Comparison of ENCODE assay signal across 8 cellular contexts in the genomic region with DNA sequence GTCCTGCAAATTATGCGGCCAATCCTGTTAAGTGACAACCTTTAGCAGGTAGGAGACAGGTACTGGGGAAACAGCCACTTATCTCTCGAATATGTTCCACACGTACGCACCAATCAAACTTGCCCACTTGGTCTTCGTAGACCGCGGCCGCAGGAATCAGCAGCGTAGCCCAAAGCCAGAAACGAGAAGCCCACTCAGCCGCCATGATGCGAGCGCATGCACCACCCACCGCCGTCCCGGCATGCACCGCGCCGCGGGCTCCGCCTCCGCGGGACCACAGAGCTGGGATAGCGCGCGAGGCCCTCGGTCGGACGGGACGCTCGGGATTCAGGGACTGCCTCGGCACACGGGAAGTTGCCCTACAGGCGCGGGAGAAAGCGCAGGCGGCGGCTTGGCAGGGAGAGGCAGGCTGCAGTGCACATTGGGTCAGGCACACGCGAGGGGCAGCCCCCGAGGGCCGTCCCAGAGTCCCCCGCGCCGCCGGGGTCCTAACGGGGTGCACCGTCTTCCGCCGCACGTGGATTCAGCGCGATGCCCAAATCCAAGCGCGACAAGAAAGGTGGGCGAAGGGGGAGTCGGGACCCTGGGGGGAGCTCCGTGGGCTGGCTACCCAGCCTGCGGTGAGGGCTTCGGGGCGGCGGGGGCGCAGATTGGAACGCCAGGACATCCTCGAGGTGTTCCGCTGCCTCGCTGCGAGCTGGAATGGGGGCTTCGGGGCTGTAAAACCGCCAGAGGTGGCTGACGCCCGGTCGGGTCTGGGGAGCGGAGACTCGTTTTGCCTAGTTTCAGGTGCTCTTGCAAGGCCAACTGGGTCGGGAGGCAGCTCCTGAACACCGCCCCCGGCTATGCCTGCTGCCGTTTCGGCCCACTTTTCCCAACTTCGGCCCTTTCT. TPM values are rescaled to one million over a fixed set of nuclear protein-coding genes. Genes with fewer than 3 reads are reported as not detected.
DNase-seq lines count a peak whose midpoint lies in the region; ATAC-seq, FAIRE-seq and TF ChIP-seq lines count a peak whose summit lies in the region.

A gene (minus strand): TSS at position 220 of the 892 bp plus-strand sequence. CDS start 15 bp downstream, at position 205.
A gene (plus strand): TSS at position 501 of the 892 bp plus-strand sequence. CDS start 31 bp downstream, at position 532.

- H3K4me3 ChIP-seq in GM23338 (peak within 1 kb of the TSS; percentile 99), LNCaP clone FGC (ENCODE audit: low read depth, low read length) (peak within 1 kb of the TSS; percentile 90), neuronal stem cell (ENCODE audit: low read length in 2 of 2) (peak within 1 kb of the TSS; percentile 91 to 96), subcutaneous abdominal adipose tissue (ENCODE audit: low read depth in 1 of 5, low read length in 5 of 5) (peak within 1 kb of the TSS; percentile 75 to 98 (median 95))

- H3F3A ChIP-seq in GM23338 (replicated peaks; ENCODE audit: low read depth) = no peaks in the 10 kb centered on the region

- DNase-seq in ELF-1 (ENCODE audit: low read depth, low spot score) (peak; percentile 89), GM23338 (ENCODE audit: low spot score) (peak; percentile 91), LNCaP clone FGC (ENCODE audit: low read depth) (no peak), SK-MEL-5 (ENCODE audit: low read depth, low spot score) (peak; percentile 75), frontal cortex (ENCODE audit: low spot score in 2 of 2) (peak; percentile 87 to 91), neuronal stem cell (ENCODE audit: low spot score) (peak; percentile 85)
- DNase-seq in activated naive CD4-positive, alpha-beta T cell treated with Interleukin-2 at 50 U/mL for 16 hours = peak; percentile 95

- FAIRE-seq in frontal cortex (lab: Jason Lieb, UNC) = no peak

- peaks cover 3% of the 10 kb centered on the region; the same call in 1 of the 3 replicates for H3K9me3 Mint-ChIP-seq in GM23338

- no peak within 1 kb of the TSS for H2BK15ac ChIP-seq in neuronal stem cell (ENCODE audit: low read length)

- H3K14ac ChIP-seq in neuronal stem cell (ENCODE audit: low read length) = no peak within 1 kb of the TSS

- WGBS in neuronal stem cell (ENCODE audit: extremely low coverage in 2 of 2, insufficient read length in 2 of 2, insufficient replicate concordance in 1 of 2), 2 donors = no CpG with 5 or more reads among the region's 81 CpGs

- H3K4me1 ChIP-seq in GM23338 (ENCODE audit: insufficient read depth) (peaks cover 19% of the 10 kb centered on the region), neuronal stem cell (ENCODE audit: control insufficient read depth in 2 of 2, insufficient read depth in 1 of 2, low read depth in 1 of 2, low read length in 2 of 2) (peaks cover 10 to 13% of the 10 kb centered on the region in 2 donors), subcutaneous abdominal adipose tissue (ENCODE audit: control insufficient read depth in 5 of 5, insufficient read depth in 5 of 5, low read length in 5 of 5) (peaks cover 3 to 34% (median 32%) of the 10 kb centered on the region in 5 donors)

- ATAC-seq in GM23338 = peak; percentile 90

- H3K9ac ChIP-seq in neuronal stem cell (ENCODE audit: low read depth, low read length, poor library complexity) (peak within 1 kb of the TSS; percentile 99), subcutaneous abdominal adipose tissue (ENCODE audit: low read length in 5 of 5) (peak within 1 kb of the TSS; percentile 56 to 98 (median 88))

- peaks cover 29% of the 10 kb centered on the region for H3K36me3 Mint-ChIP-seq in GM23338 (ENCODE audit: low read depth)

- H4K8ac ChIP-seq in neuronal stem cell (ENCODE audit: low read depth, low read length) = peak within 1 kb of the TSS; percentile 87

- H3K9me2 ChIP-seq in GM23338 (ENCODE audit: insufficient read depth) = no peaks in the 10 kb centered on the region

- H3K27me3 Mint-ChIP-seq in GM23338 (ENCODE audit: insufficient read depth, low read depth, poor library complexity) = peaks cover 13% of the 10 kb centered on the region

- H3K27me3 ChIP-seq in GM23338 (ENCODE audit: insufficient read depth) = no peaks in the 10 kb centered on the region
- H3K27me3 ChIP-seq in neuronal stem cell (ENCODE audit: control insufficient read depth in 3 of 3, insufficient read depth in 3 of 3, low read depth in 1 of 3, low read length in 3 of 3) = no peaks in the 10 kb centered on the region
- no peaks in the 10 kb centered on the region for H3K27me3 ChIP-seq in subcutaneous abdominal adipose tissue (ENCODE audit: control insufficient read depth in 5 of 5, insufficient read depth in 4 of 5, low read length in 5 of 5)

- peak within 1 kb of the TSS; percentile 95 for H3K27ac ChIP-seq in GM23338 (ENCODE audit: low read depth)
- H3K27ac ChIP-seq in neuronal stem cell (replicated peaks; ENCODE audit: low read length) = peak within 1 kb of the TSS; percentile 98
- H3K27ac ChIP-seq in subcutaneous abdominal adipose tissue (ENCODE audit: low read depth, low read length) = peak within 1 kb of the TSS; percentile 76

- peak within 1 kb of the TSS; percentile 96 for H4K91ac ChIP-seq in neuronal stem cell (ENCODE audit: low read depth, low read length, poor library complexity)

- H3K79me2 ChIP-seq in GM23338 (replicated peaks; ENCODE audit: insufficient read depth) = peaks cover 95% of the 10 kb centered on the region

- H3K9me3 ChIP-seq in neuronal stem cell (replicated peaks in 1 of 2; ENCODE audit: control insufficient read depth in 2 of 2, insufficient read depth in 1 of 2, low read depth in 1 of 2, low read length in 2 of 2) = no peaks in the 10 kb centered on the region
- no peaks in the 10 kb centered on the region for H3K9me3 ChIP-seq in subcutaneous abdominal adipose tissue (ENCODE audit: control insufficient read depth in 5 of 5, low read length in 5 of 5)

- H3K4ac ChIP-seq in neuronal stem cell (ENCODE audit: low read length) = no peak within 1 kb of the TSS

- H2BK5ac ChIP-seq in neuronal stem cell (ENCODE audit: low read length) = peak within 1 kb of the TSS; percentile 99

- in situ Hi-C loops in SK-MEL-5 (cut with HindIII; ENCODE audit: low pct_unique_long_range_greater_than_20kb, low sequenced_read_pairs) = no loop called here

- H3K23ac ChIP-seq in neuronal stem cell (ENCODE audit: low read depth, low read length, poor library complexity) = peak within 1 kb of the TSS; percentile 99

- peak within 1 kb of the TSS; percentile 100 for H3K4me3 Mint-ChIP-seq in GM23338

- H3K79me1 ChIP-seq in neuronal stem cell (ENCODE audit: low read depth, low read length) = peaks cover 9% of the 10 kb centered on the region

- H2AK5ac ChIP-seq in neuronal stem cell (ENCODE audit: low read depth, low read length) = peak within 1 kb of the TSS; percentile 6

- H2AFZ ChIP-seq in GM23338 (peak within 1 kb of the TSS; percentile 100), neuronal stem cell (ENCODE audit: low read length) (peak within 1 kb of the TSS; percentile 98)

- TF ChIP-seq CTCF in GM23338 (conservative IDR thresholded peaks at IDR 0.05; ENCODE audit: low read depth in 2 of 2) (no peak), LNCaP clone FGC (IDR thresholded peaks at IDR 0.05; ENCODE audit: control insufficient read depth, extremely low read depth, insufficient read depth) (no peak)

- H3K4me2 ChIP-seq in GM23338 (peak within 1 kb of the TSS; percentile 94), neuronal stem cell (ENCODE audit: insufficient read depth, low read length, poor library complexity, severe bottlenecking) (peak within 1 kb of the TSS; percentile 82)

- peak within 1 kb of the TSS; percentile 99 for H3K27ac Mint-ChIP-seq in GM23338

- H3K4me1 Mint-ChIP-seq in GM23338 = peaks cover 19% of the 10 kb centered on the region

- peak within 1 kb of the TSS; percentile 100 for H3K18ac ChIP-seq in neuronal stem cell (ENCODE audit: low read length)

- H3K36me3 ChIP-seq in GM23338 (ENCODE audit: insufficient read depth) (peaks cover 10% of the 10 kb centered on the region), neuronal stem cell (replicated peaks in 1 of 2; ENCODE audit: control insufficient read depth in 2 of 2, insufficient read depth in 2 of 2, low read length in 2 of 2) (peaks cover 10 to 39% of the 10 kb centered on the region in 2 donors), subcutaneous abdominal adipose tissue (ENCODE audit: control insufficient read depth in 5 of 5, insufficient read depth in 5 of 5, low read length in 5 of 5) (peaks cover 0 to 17% (median 11%) of the 10 kb centered on the region in 5 donors)

- peak within 1 kb of the TSS; percentile 43 for H2BK12ac ChIP-seq in neuronal stem cell (ENCODE audit: low read length)

- peak within 1 kb of the TSS; percentile 98 for H2BK120ac ChIP-seq in neuronal stem cell (ENCODE audit: low read depth, low read length)

- peaks cover 30% of the 10 kb centered on the region for H4K20me1 ChIP-seq in GM23338 (replicated peaks; ENCODE audit: insufficient read depth)

TF ChIP-seq in GM23338, 12 proteins besides CTCF, POLR2A, EP300 and RAD21 (continues in another document):
- TF ChIP-seq POLR2AphosphoS5 (IDR thresholded peaks at IDR 0.05; ENCODE audit: low read depth) (peak; percentile 82), STAT1 (IDR thresholded peaks at IDR 0.05; ENCODE audit: unreplicated experiment) (no peak)

RNA-seq across cellular contexts. Expression of the first gene that starts in this region (rescaled TPM):
- total RNA-seq in GM23338 (2014; rRNA removed; shearing (Covaris generic)) = 52.2 and 53.0 TPM in 2 replicates
- polyA plus RNA-seq in GM23338 (2016; fragmentation: Nextera tagmentation; extraction: Ambion mirVana) = 17.6 and 18.4 TPM in 2 replicates
- total RNA-seq in SK-MEL-5 (2014; rRNA removed; shearing (Covaris generic)) = 43.8 and 45.6 TPM in 2 replicates
- polyA plus RNA-seq in SK-MEL-5 (2015; cell fraction: cytosol; rRNA removed) = 81.1 and 83.9 TPM in 2 replicates
- polyA plus RNA-seq in SK-MEL-5 (2015; cell fraction: nucleus; rRNA removed) = 68.6 and 85.7 TPM in 2 replicates
- 75.0 TPM for total RNA-seq in frontal cortex
- 19.9 TPM for polyA plus RNA-seq in neuronal stem cell (2013, experiment 1 of 2)
- 21.2 TPM for polyA plus RNA-seq in neuronal stem cell (2013, experiment 2 of 2)

RNA-seq across cellular contexts. Expression of the second gene that starts in this region (rescaled TPM):
- 47.1 and 54.2 TPM in 2 replicates for total RNA-seq in GM23338 (2014; rRNA removed; shearing (Covaris generic))
- 77.3 and 88.5 TPM in 2 replicates for polyA plus RNA-seq in GM23338 (2016; fragmentation: Nextera tagmentation; extraction: Ambion mirVana)
- 53.8 and 55.3 TPM in 2 replicates for total RNA-seq in SK-MEL-5 (2014; rRNA removed; shearing (Covaris generic))
- 53.1 and 59.4 TPM in 2 replicates for polyA plus RNA-seq in SK-MEL-5 (2015; cell fraction: cytosol; rRNA removed)
- polyA plus RNA-seq in SK-MEL-5 (2015; cell fraction: nucleus; rRNA removed) = 19.5 and 22.5 TPM in 2 replicates
- total RNA-seq in frontal cortex = 31.8 TPM
- polyA plus RNA-seq in neuronal stem cell (2013, experiment 1 of 2) = 29.5 TPM
- 28.5 TPM for polyA plus RNA-seq in neuronal stem cell (2013, experiment 2 of 2)
